In genomic region chr14:93105362-93105761, GRCh38 we compare ENCODE assay signal across 1 cellular context.
TF ChIP-seq lines count a peak whose summit lies in the region.

No MANE protein-coding gene starts in this region.

TF ChIP-seq in K562, 482 proteins besides CTCF, POLR2A, EP300 and RAD21 (continued from another document and continues in another):
- TF ChIP-seq ZBTB9 (CRISPR knock-in tag; IDR thresholded peaks at IDR 0.05), result no peak
- peak; percentile 76 for TF ChIP-seq ATF3 (IDR thresholded peaks at IDR 0.05)
- TF ChIP-seq ATF3 (CRISPR knock-in tag; conservative IDR thresholded peaks at IDR 0.05), result no peak
- TF ChIP-seq LEF1 (IDR thresholded peaks at IDR 0.05), result no peak
- TF ChIP-seq GATAD2B (IDR thresholded peaks at IDR 0.05; ENCODE audit: borderline replicate concordance), result no peak
- TF ChIP-seq BCL6 (CRISPR knock-in tag; IDR thresholded peaks at IDR 0.05), result no peak
- TF ChIP-seq ARID4B (CRISPR knock-in tag; IDR thresholded peaks at IDR 0.05), result no peak
- TF ChIP-seq ATF7 (IDR thresholded peaks at IDR 0.05), result 0 out of 2 replicates have a peak, but pooled peaks have one; percentile 16
- TF ChIP-seq GTF2F1 (IDR thresholded peaks at IDR 0.05; ENCODE audit: low read depth, low read length), result no peak
- no peak for TF ChIP-seq ZHX1 (conservative IDR thresholded peaks at IDR 0.05; ENCODE audit: low read length)
- TF ChIP-seq ATF2 (CRISPR knock-in tag; IDR thresholded peaks at IDR 0.05), result no peak
- TF ChIP-seq SRSF1 (IDR thresholded peaks at IDR 0.05; ENCODE audit: low read depth, low read length), result no peak
- no peak for TF ChIP-seq MTA3 (IDR thresholded peaks at IDR 0.05; ENCODE audit: borderline replicate concordance)
- TF ChIP-seq CEBPB (tag; IDR thresholded peaks at IDR 0.05), result peak; percentile 86
- no peak for TF ChIP-seq ZNF444 (CRISPR knock-in tag; IDR thresholded peaks at IDR 0.05)
- TF ChIP-seq JUND (IDR thresholded peaks at IDR 0.05; ENCODE audit: borderline replicate concordance, low read depth, low read length), result 0 out of 2 replicates have a peak, but pooled peaks have one; percentile 15
- no peak for TF ChIP-seq JUND (tag; IDR thresholded peaks at IDR 0.05; ENCODE audit: borderline replicate concordance, low read depth, low read length)
- peak; percentile 78 for TF ChIP-seq ZNF384 (IDR thresholded peaks at IDR 0.05; ENCODE audit: low read depth, low read length)
- no peak for TF ChIP-seq MXI1 (IDR thresholded peaks at IDR 0.05; ENCODE audit: low read depth, low read length)
- TF ChIP-seq CBX1 (IDR thresholded peaks at IDR 0.05; ENCODE audit: low read depth), result no peak
- no peak for TF ChIP-seq POLR2AphosphoS2 (IDR thresholded peaks at IDR 0.05; ENCODE audit: low read length)
- no peak for TF ChIP-seq SAFB (IDR thresholded peaks at IDR 0.05; ENCODE audit: borderline replicate concordance, low read depth, low read length)
- TF ChIP-seq ZNF41 (CRISPR knock-in tag; conservative IDR thresholded peaks at IDR 0.05), result no peak
- peak; percentile 69 for TF ChIP-seq CEBPG (CRISPR knock-in tag; IDR thresholded peaks at IDR 0.05)
- TF ChIP-seq CEBPG (tag; conservative IDR thresholded peaks at IDR 0.05 in 1 of 2, IDR thresholded peaks at IDR 0.05 in 1 of 2), result peak; percentile 73 to 76
- TF ChIP-seq RBM17 (IDR thresholded peaks at IDR 0.05; ENCODE audit: borderline replicate concordance, low read depth, low read length), result no peak
- no peak for TF ChIP-seq ZC3H4 (CRISPR knock-in tag; IDR thresholded peaks at IDR 0.05; ENCODE audit: borderline replicate concordance)
- no peak for TF ChIP-seq TCF15 (CRISPR knock-in tag; IDR thresholded peaks at IDR 0.05)
- TF ChIP-seq HOMEZ (CRISPR knock-in tag; IDR thresholded peaks at IDR 0.05), result no peak
- no peak for TF ChIP-seq ZBTB40 (IDR thresholded peaks at IDR 0.05)
- TF ChIP-seq ZBTB40 (CRISPR knock-in tag; IDR thresholded peaks at IDR 0.05), result no peak
- TF ChIP-seq SFPQ (IDR thresholded peaks at IDR 0.05; ENCODE audit: low read depth, low read length), result no peak
